Comparison of ENCODE assay signal across 18 cellular contexts in the genomic region with DNA sequence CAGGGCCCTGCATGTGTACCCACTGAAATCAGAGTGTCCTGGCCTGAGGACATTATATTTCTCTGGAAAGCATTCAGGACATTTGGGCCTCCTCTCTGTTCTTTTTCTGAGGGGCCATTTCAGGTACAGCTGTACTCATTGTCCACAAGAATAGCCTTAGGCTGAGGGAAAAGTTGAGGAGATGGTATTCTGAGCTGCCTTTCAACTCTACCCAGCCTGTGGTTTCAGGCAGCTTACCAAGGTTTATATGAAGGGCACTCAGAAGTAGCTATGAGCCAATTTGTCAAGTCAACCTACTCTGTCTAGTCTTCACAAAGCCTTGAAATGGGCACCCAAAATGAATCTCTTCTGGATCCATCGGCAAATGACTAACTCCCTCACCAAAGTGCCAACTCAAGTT. TPM values are rescaled to one million over a fixed set of nuclear protein-coding genes. Genes with fewer than 3 reads are reported as not detected.
DNase-seq lines count a peak whose midpoint lies in the region; ATAC-seq and TF ChIP-seq lines count a peak whose summit lies in the region.
"Had no signal": no experiment of that assay in that cellular context is flagged by ENCODE, and none has a peak within 500 bp of the region (broad histone marks: within the 10 kb centered on the region; RNA-seq: fewer than 3 reads in every experiment).

No MANE protein-coding gene starts in this region.

- H3K9me3 Mint-ChIP-seq in CD4-positive, alpha-beta memory T cell, result peaks cover 5 to 24% (median 15%) of the 10 kb centered on the region in 8 donors
- peaks cover 9% of the 10 kb centered on the region for H3K9me3 Mint-ChIP-seq in activated naive CD8-positive, alpha-beta T cell treated with anti-CD3 and anti-CD28 coated beads for 36 hours
- H3K9me3 Mint-ChIP-seq in chondrocyte (ENCODE audit: low read depth), result peaks cover 14% of the 10 kb centered on the region

- peak overlapping the region; percentile 26 for H3K27ac ChIP-seq in caudate nucleus (ENCODE audit: low read depth, low read length)
- no peak overlapping the region for H3K27ac ChIP-seq in lower lobe of right lung
- no peak overlapping the region for H3K27ac ChIP-seq in CD4-positive, alpha-beta memory T cell (ENCODE audit: low read depth, low read length)
- H3K27ac ChIP-seq: BLaER1 treated with 17β-estradiol and CSF1 and Interleukin-3, amounts not matched to agents 10 nM and 100 nM; GM23248 had no signal

- ATAC-seq in lower lobe of right lung, result peak; percentile 52 to 59
- no peak for ATAC-seq in HG02884 (IDR thresholded peaks at IDR 0.05; ENCODE audit: unreplicated experiment)

- CTCF ChIA-PET in CD4-positive, alpha-beta memory T cell (lab: Charles Lee; ENCODE audit: partially characterized antibody), result no interaction called here

- H3K9me3 ChIP-seq in lower lobe of right lung, result no peaks in the 10 kb centered on the region
- no peaks in the 10 kb centered on the region for H3K9me3 ChIP-seq in CD4-positive, alpha-beta memory T cell (ENCODE audit: control insufficient read depth in 1 of 2, low read length in 2 of 2)

- H3K27me3 Mint-ChIP-seq in CD4-positive, alpha-beta memory T cell, result peaks cover 0 to 4% of the 10 kb centered on the region in 2 donors
- H3K27me3 Mint-ChIP-seq in activated naive CD8-positive, alpha-beta T cell treated with anti-CD3 and anti-CD28 coated beads for 36 hours, result no peaks in the 10 kb centered on the region
- peaks cover 5% of the 10 kb centered on the region for H3K27me3 Mint-ChIP-seq in chondrocyte (ENCODE audit: low read depth)
- H3K27me3 Mint-ChIP-seq: IgD-negative memory B cell had no signal

- intact Hi-C loops in lower lobe of right lung (cut with DNase I), result no loop called here
- intact Hi-C loops in CD4-positive, alpha-beta memory T cell (cut with micrococcal nuclease), result no loop called here

- H3K4me1 Mint-ChIP-seq in CD4-positive, alpha-beta memory T cell, result no peaks in the 10 kb centered on the region
- H3K4me1 Mint-ChIP-seq in activated naive CD8-positive, alpha-beta T cell treated with anti-CD3 and anti-CD28 coated beads for 36 hours, result no peaks in the 10 kb centered on the region
- H3K4me1 Mint-ChIP-seq in chondrocyte (ENCODE audit: low read depth), result no peaks in the 10 kb centered on the region
- H3K4me1 Mint-ChIP-seq: CD4-positive, CD25-positive, alpha-beta regulatory T cell; IgD-negative memory B cell had no signal

- H3K27me3 ChIP-seq in lower lobe of right lung (ENCODE audit: low read depth), result no peaks in the 10 kb centered on the region
- no peaks in the 10 kb centered on the region for H3K27me3 ChIP-seq in CD4-positive, alpha-beta memory T cell (ENCODE audit: insufficient read depth, low read length)
- H3K27me3 ChIP-seq: BLaER1 treated with 17β-estradiol and CSF1 and Interleukin-3, amounts not matched to agents 10 nM and 100 nM had no signal

- H3K27ac Mint-ChIP-seq in CD4-positive, alpha-beta memory T cell, result no peak overlapping the region
- no peak overlapping the region for H3K27ac Mint-ChIP-seq in activated naive CD8-positive, alpha-beta T cell treated with anti-CD3 and anti-CD28 coated beads for 36 hours
- no peak overlapping the region for H3K27ac Mint-ChIP-seq in chondrocyte (ENCODE audit: unreplicated experiment)
- H3K27ac Mint-ChIP-seq: IgD-negative memory B cell had no signal

- POLR2A ChIA-PET in CD4-positive, alpha-beta memory T cell (lab: Charles Lee; ENCODE audit: partially characterized antibody), result no interaction called here

- TF ChIP-seq CTCF in lower lobe of right lung (IDR thresholded peaks at IDR 0.05) (no peak), chondrocyte (IDR thresholded peaks at IDR 0.05) (no peak)

- peaks cover 5% of the 10 kb centered on the region for H3K36me3 ChIP-seq in lower lobe of right lung
- no peaks in the 10 kb centered on the region for H3K36me3 ChIP-seq in CD4-positive, alpha-beta memory T cell (ENCODE audit: insufficient read depth, low read length)
- H3K36me3 ChIP-seq: BLaER1 treated with 17β-estradiol and CSF1 and Interleukin-3, amounts not matched to agents 10 nM and 100 nM had no signal

- DNase-seq in NCI-H226 (peak; percentile 25), caudate nucleus (lab: John Stamatoyannopoulos, UW) (no peak), lower lobe of right lung (no peak), chondrocyte (ENCODE audit: low spot score) (no peak)
- no peak for DNase-seq in CD4-positive, alpha-beta memory T cell
- DNase-seq in activated naive CD8-positive, alpha-beta T cell treated with anti-CD3 and anti-CD28 coated beads for 36 hours, result no peak
- DNase-seq: ACHN; Calu3; CD4-positive, CD25-positive, alpha-beta regulatory T cell; DMS 273 treated with DMSO at 0.1 percent for 48 hours; GM23248; H7 had no signal

- H3K4me3 Mint-ChIP-seq in CD4-positive, alpha-beta memory T cell, result no peak overlapping the region
- H3K4me3 Mint-ChIP-seq in activated naive CD8-positive, alpha-beta T cell treated with anti-CD3 and anti-CD28 coated beads for 36 hours, result no peak overlapping the region
- no peak overlapping the region for H3K4me3 Mint-ChIP-seq in chondrocyte (ENCODE audit: unreplicated experiment)
- H3K4me3 Mint-ChIP-seq: CD4-positive, CD25-positive, alpha-beta regulatory T cell; IgD-negative memory B cell had no signal

- no peaks in the 10 kb centered on the region for H3K4me1 ChIP-seq in lower lobe of right lung
- H3K4me1 ChIP-seq in CD4-positive, alpha-beta memory T cell (ENCODE audit: insufficient read depth, low read length), result no peaks in the 10 kb centered on the region
- H3K4me1 ChIP-seq: BLaER1 treated with 17β-estradiol and CSF1 and Interleukin-3, amounts not matched to agents 10 nM and 100 nM had no signal

- H3K4me3 ChIP-seq in lower lobe of right lung, result no peak overlapping the region
- no peak overlapping the region for H3K4me3 ChIP-seq in CD4-positive, alpha-beta memory T cell (ENCODE audit: low read length in 2 of 2)
- H3K4me3 ChIP-seq: BLaER1 treated with 17β-estradiol and CSF1 and Interleukin-3, amounts not matched to agents 10 nM and 100 nM; GM23248 had no signal

- no peaks in the 10 kb centered on the region for H3K36me3 Mint-ChIP-seq in CD4-positive, alpha-beta memory T cell
- peaks cover 6% of the 10 kb centered on the region for H3K36me3 Mint-ChIP-seq in activated naive CD8-positive, alpha-beta T cell treated with anti-CD3 and anti-CD28 coated beads for 36 hours
- no peaks in the 10 kb centered on the region for H3K36me3 Mint-ChIP-seq in chondrocyte (ENCODE audit: low read depth)
- H3K36me3 Mint-ChIP-seq: CD4-positive, CD25-positive, alpha-beta regulatory T cell had no signal

RNA-seq across cellular contexts. Expression of gene ATP13A4, which starts 9.4 kb away (rescaled TPM):
- total RNA-seq in lower lobe of right lung (188 TPM), chondrocyte (not detected in 3 replicates)
- total RNA-seq in CD4-positive, alpha-beta memory T cell, result 1 to 10 TPM; 2.3 to 3.0 TPM
- under 1 TPM in 1 of 2 donors, not detected in 1; 0.25 TPM for polyA plus RNA-seq in CD4-positive, alpha-beta memory T cell
- 1 to 10 TPM; 1.6 to 1.7 TPM for total RNA-seq in activated naive CD8-positive, alpha-beta T cell treated with anti-CD3 and anti-CD28 coated beads for 36 hours
- total RNA-seq: A172, Daoy, GM23248, HT1080 had no signal
- polyA plus RNA-seq: CD4-positive, CD25-positive, alpha-beta regulatory T cell; GM23248 had no signal

RNA-seq across cellular contexts. Expression of gene OPA1, which starts 47.7 kb away (rescaled TPM):
- total RNA-seq in lower lobe of right lung (44.0 TPM), chondrocyte (51.0 to 54.6 TPM (median 52.6 TPM) in 3 replicates)
- total RNA-seq in CD4-positive, alpha-beta memory T cell, result 10 to 100 TPM; 51.5 to 59.8 TPM
- polyA plus RNA-seq in CD4-positive, alpha-beta memory T cell, result 10 to 100 TPM; 19.8 to 28.3 TPM
- total RNA-seq in activated naive CD8-positive, alpha-beta T cell treated with anti-CD3 and anti-CD28 coated beads for 36 hours, result 100 to 1,000 TPM in 1 of 2 experiments, 10 to 100 TPM in 1; 89.4 to 102 TPM

Comparison
In these comparisons a context has a peak if more than half of its experiments do, and no peak if none do; other contexts are left out.
1. RNA of gene ATP13A4, which starts 9.4 kb away (total RNA-seq): 188 TPM in lower lobe of right lung (single experiment); 2.3 to 3.0 TPM in CD4-positive, alpha-beta memory T cell, 1.6 to 1.7 TPM in activated naive CD8-positive, alpha-beta T cell treated with anti-CD3 and anti-CD28 coated beads for 36 hours and not detected in chondrocyte; every median in the first group is over 10 times any median in the second.